8 cellular contexts compared by ENCODE assay signal in the genomic region with DNA sequence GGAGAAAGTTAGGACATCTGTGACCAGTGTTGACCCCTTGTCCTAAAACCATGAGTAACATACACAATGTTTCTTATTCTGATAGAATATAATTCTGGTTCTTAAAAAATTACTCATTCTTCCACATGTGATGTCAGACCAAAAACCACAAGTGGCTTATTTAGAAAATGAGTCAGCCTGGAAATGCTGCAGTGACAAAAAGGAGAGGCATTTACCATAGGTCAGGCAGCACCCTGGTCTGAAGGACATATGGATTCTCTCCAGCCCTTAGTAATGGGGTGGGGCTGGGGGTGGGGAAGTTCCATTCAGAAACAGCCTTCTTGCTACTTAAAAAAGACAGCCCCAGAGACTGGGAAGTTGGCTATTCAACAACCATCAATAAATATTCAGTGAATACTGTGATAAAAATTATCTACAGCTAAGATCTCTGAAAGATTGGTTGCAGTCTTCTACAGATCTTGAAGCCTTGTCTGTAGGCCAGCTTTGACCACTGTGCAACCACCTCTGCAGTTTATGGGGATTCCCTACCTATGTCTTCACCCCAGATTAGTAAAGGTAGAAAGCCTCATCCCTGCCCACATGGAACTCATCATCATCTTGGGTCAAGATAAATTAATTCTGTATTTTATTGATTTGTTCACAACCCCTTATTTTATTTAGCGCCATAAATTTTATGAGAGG. TPM values are rescaled to one million over a fixed set of nuclear protein-coding genes. Genes with fewer than 3 reads are reported as not detected.
DNase-seq lines count a peak whose midpoint lies in the region; ATAC-seq and FAIRE-seq lines count a peak whose summit lies in the region.

No MANE protein-coding gene starts in this region.

- H3K36me3 Mint-ChIP-seq in activated naive CD4-positive, alpha-beta T cell treated with anti-CD3 and anti-CD28 coated beads, Interleukin-2, amount 50 U/mL, for 72 hours, result peaks cover 0 to 6% of the 10 kb centered on the region in 2 donors

- H3K9me3 ChIP-seq in aorta (ENCODE audit: control insufficient read depth, low read length), result no peaks in the 10 kb centered on the region

- DNase-seq in GM04503 (ENCODE audit: low read depth), result peak; percentile 91
- DNase-seq in HTR-8/SVneo (ENCODE audit: insufficient read length, low spot score), result peak; percentile 81
- peak in 1 of 2 donors; percentile 39 for DNase-seq in activated naive CD4-positive, alpha-beta T cell treated with anti-CD3 and anti-CD28 coated beads, Interleukin-2, amount 50 U/mL, for 72 hours (ENCODE audit: low spot score in 2 of 2)
- DNase-seq in left lobe of liver (ENCODE audit: low spot score), result no peak
- peak; percentile 75 to 78 for DNase-seq in aorta
- no peak for DNase-seq in NCI-H345 treated with DMSO at 0.1 percent for 48 hours (lab: John Stamatoyannopoulos, UW; ENCODE audit: unreplicated experiment)
- DNase-seq in NCI-H345 (lab: John Stamatoyannopoulos, UW), result no peak

- no peak overlapping the region for H3K4me3 ChIP-seq in aorta (ENCODE audit: low read length in 2 of 2)

- intact Hi-C loops in aorta (cut with DNase I), result no loop called here

- peaks cover 0 to 3% of the 10 kb centered on the region in 2 donors for H3K9me3 Mint-ChIP-seq in activated naive CD4-positive, alpha-beta T cell treated with anti-CD3 and anti-CD28 coated beads, Interleukin-2, amount 50 U/mL, for 72 hours

- H3K27me3 ChIP-seq in aorta (ENCODE audit: control insufficient read depth in 1 of 2, insufficient read depth in 2 of 2, low read length in 1 of 2), result no peaks in the 10 kb centered on the region

- ATAC-seq in GM21529 (IDR thresholded peaks at IDR 0.05; ENCODE audit: unreplicated experiment), result peak; percentile 50
- ATAC-seq in activated naive CD4-positive, alpha-beta T cell treated with anti-CD3 and anti-CD28 coated beads, Interleukin-2, amount 50 U/mL, for 72 hours, result peak; percentile 73 to 81
- ATAC-seq in left lobe of liver, result peak; percentile 48
- ATAC-seq in aorta (ENCODE audit: low FRiP score), result peak; percentile 82

- 94 to 100% methylated on average over 1 of the region's 1 CpG for WGBS in aorta, 2 donors

- H3K27ac Mint-ChIP-seq in activated naive CD4-positive, alpha-beta T cell treated with anti-CD3 and anti-CD28 coated beads, Interleukin-2, amount 50 U/mL, for 72 hours, result peak overlapping the region; percentile 87 to 95

- no peak for FAIRE-seq in HTR-8/SVneo (lab: Jason Lieb, UNC)

- no peaks in the 10 kb centered on the region for H3K36me3 ChIP-seq in aorta (ENCODE audit: control insufficient read depth in 1 of 2, insufficient read depth in 2 of 2, low read length in 1 of 2)

- peak overlapping the region; percentile 78 to 97 for H3K27ac ChIP-seq in aorta (ENCODE audit: low read depth in 1 of 2, low read length in 2 of 2)

- H3K4me1 ChIP-seq in aorta (ENCODE audit: control insufficient read depth in 1 of 2, insufficient read depth in 2 of 2, low read length in 2 of 2), result peaks cover 4% of the 10 kb centered on the region in 2 donors

RNA-seq across cellular contexts. Expression of a gene that starts 34.9 kb away (rescaled TPM):
- total RNA-seq in activated naive CD4-positive, alpha-beta T cell treated with anti-CD3 and anti-CD28 coated beads, Interleukin-2, amount 50 U/mL, for 72 hours, result not detected
- total RNA-seq in left lobe of liver (0.53 TPM), aorta (10 to 100 TPM in 1 of 2 donors, 1 to 10 TPM in 1; 8.3 to 60.1 TPM)
- polyA plus RNA-seq in aorta, result 10 to 100 TPM; 32.3 to 80.1 TPM

Comparison
In these comparisons a context has a peak if more than half of its experiments do, and no peak if none do; other contexts are left out.
1. DNase-seq: peak in GM04503 (single experiment), HTR-8/SVneo (single experiment) and aorta (2 of 2); none in left lobe of liver (single experiment), NCI-H345 treated with DMSO at 0.1 percent for 48 hours (single experiment) and NCI-H345 (single experiment).
2. Peak in every context shown above with its lines, with median percentiles within 50 percentile points of each other: ATAC-seq.